Comparison of ENCODE assay signal across 8 cellular contexts in the genomic region with DNA sequence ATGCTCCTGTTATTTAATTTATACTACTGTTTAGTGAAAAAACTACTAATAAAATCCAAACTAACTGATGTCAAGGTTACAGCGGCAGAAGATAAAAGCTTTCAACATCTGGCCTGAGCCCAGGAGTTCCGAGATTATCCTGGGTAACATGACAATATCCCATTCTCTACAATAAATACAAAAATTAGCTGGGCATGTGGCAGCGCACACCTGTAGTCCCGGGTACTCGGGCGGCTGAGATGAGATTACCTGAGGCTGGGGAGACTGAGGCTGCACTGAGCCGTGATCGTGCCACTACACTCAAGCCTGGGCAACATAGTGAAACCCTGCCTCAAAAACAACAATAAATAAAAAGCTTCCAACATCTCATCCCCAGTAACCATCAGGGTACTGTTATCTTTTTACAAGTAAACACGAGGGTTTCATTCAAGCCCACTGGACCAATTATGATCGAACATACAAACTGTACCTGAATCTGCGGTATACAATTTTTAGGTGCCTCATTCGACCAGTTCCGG. TPM values are rescaled to one million over a fixed set of nuclear protein-coding genes. Genes with fewer than 3 reads are reported as not detected.
DNase-seq lines count a peak whose midpoint lies in the region; ATAC-seq and TF ChIP-seq lines count a peak whose summit lies in the region.

No MANE protein-coding gene starts in this region.

- peaks cover 28 to 37% of the 10 kb centered on the region in 2 donors for H3K4me1 ChIP-seq in duodenal mucosa (ENCODE audit: control insufficient read depth in 1 of 2, insufficient read depth in 2 of 2, low read length in 2 of 2)

- H3K9me3 ChIP-seq in duodenal mucosa (ENCODE audit: control insufficient read depth in 1 of 2, low read length in 2 of 2) = no peaks in the 10 kb centered on the region

- ATAC-seq in sciatic nerve = no peak

- H3K36me3 ChIP-seq in BJ (ENCODE audit: control insufficient read depth, insufficient read depth, low read length) (peaks cover 21% of the 10 kb centered on the region), duodenal mucosa (ENCODE audit: control insufficient read depth in 1 of 2, insufficient read depth in 2 of 2, low read length in 2 of 2) (peaks cover 33 to 54% of the 10 kb centered on the region in 2 donors)

- TF ChIP-seq CTCF in BJ (IDR thresholded peaks at IDR 0.05; ENCODE audit: insufficient read depth, low read depth, low read length) (no peak), LNCaP clone FGC (IDR thresholded peaks at IDR 0.05; ENCODE audit: control insufficient read depth, extremely low read depth, insufficient read depth) (no peak), nephron progenitor cell (IDR thresholded peaks at IDR 0.05) (no peak)

- peak overlapping the region; percentile 72 for H3K4me3 ChIP-seq in BJ (ENCODE audit: low read depth, low read length)
- peak overlapping the region; percentile 99 for H3K4me3 ChIP-seq in LNCaP clone FGC (ENCODE audit: low read depth, low read length)
- H3K4me3 ChIP-seq in duodenal mucosa (ENCODE audit: low read depth in 1 of 2, low read length in 2 of 2) = peak overlapping the region; percentile 93 to 98

- DNase-seq in BJ (ENCODE audit: low read depth) (no peak), LNCaP clone FGC (ENCODE audit: low read depth) (no peak), nephron progenitor cell (no peak), GOT3 (lab: John Stamatoyannopoulos, UW) (no peak), NCI-H2227 treated with DMSO at 0.1 percent for 48 hours (lab: John Stamatoyannopoulos, UW) (no peak), NCI-H146 treated with DMSO at 0.1 percent for 48 hours (lab: John Stamatoyannopoulos, UW; ENCODE audit: unreplicated experiment) (no peak), sciatic nerve (ENCODE audit: low spot score) (no peak)

- peak overlapping the region; percentile 87 to 99 for H3K9ac ChIP-seq in duodenal mucosa (ENCODE audit: low read depth in 1 of 2, low read length in 2 of 2)

- H3K27me3 Mint-ChIP-seq in nephron progenitor cell (ENCODE audit: low read depth, poor library complexity) = peaks cover 11% of the 10 kb centered on the region

- H3K9me3 Mint-ChIP-seq in nephron progenitor cell = no peaks in the 10 kb centered on the region

- H3K27ac Mint-ChIP-seq in nephron progenitor cell = peak overlapping the region; percentile 100

- H3K4me3 Mint-ChIP-seq in nephron progenitor cell = peak overlapping the region; percentile 100

- CTCF ChIA-PET in BJ (lab: Yijun Ruan, JAX) = interaction anchor here (0.6 to 1.4 kb wide), 3 partner anchors 24 to 41 kb away, joined by 3 to 4 read pairs (median 4); no protein-coding TSS in a partner anchor

- H3K27ac ChIP-seq in duodenal mucosa (ENCODE audit: low read depth, low read length) = no peak overlapping the region

- H3K4me1 Mint-ChIP-seq in nephron progenitor cell = peaks cover 68% of the 10 kb centered on the region

- POLR2A ChIA-PET in BJ (lab: Charles Lee) = interaction anchor here (0.5 to 1.0 kb wide), 2 partner anchors 9 to 494 kb away, joined by 3 to 4 read pairs; no protein-coding TSS in a partner anchor

- no peaks in the 10 kb centered on the region for H3K27me3 ChIP-seq in BJ (ENCODE audit: control insufficient read depth, insufficient read depth, low read length)
- H3K27me3 ChIP-seq in duodenal mucosa (ENCODE audit: control insufficient read depth in 1 of 2, insufficient read depth in 2 of 2, low read length in 2 of 2) = no peaks in the 10 kb centered on the region

- peaks cover 61% of the 10 kb centered on the region for H3K36me3 Mint-ChIP-seq in nephron progenitor cell (ENCODE audit: low read depth)

- intact Hi-C loops in sciatic nerve (cut with DNase I) = no loop called here

RNA-seq across cellular contexts. Expression of a gene that starts 1.3 kb away (rescaled TPM):
- 1,752 and 4,569 TPM in 2 replicates for polyA plus RNA-seq in BJ (2011; rRNA removed)
- polyA minus RNA-seq in BJ (2011; rRNA and poly(A)+ RNA removed) = 264 and 434 TPM in 2 replicates
- 1,013 TPM for total RNA-seq in sciatic nerve

RNA-seq across cellular contexts. Expression of a gene that starts 7.4 kb away (rescaled TPM):
- 0.63 and 0.77 TPM in 2 replicates for polyA plus RNA-seq in BJ (2011; rRNA removed)
- polyA minus RNA-seq in BJ (2011; rRNA and poly(A)+ RNA removed) = 0.52 and 0.62 TPM in 2 replicates
- 10.9 TPM for total RNA-seq in sciatic nerve

RNA-seq across cellular contexts. Expression of a gene that starts 35.6 kb away (rescaled TPM):
- polyA plus RNA-seq in BJ (2011; rRNA removed) = 28.9 and 59.8 TPM in 2 replicates
- polyA minus RNA-seq in BJ (2011; rRNA and poly(A)+ RNA removed) = 16.0 and 19.3 TPM in 2 replicates
- total RNA-seq in sciatic nerve = 78.4 TPM
